In the genomic region with DNA sequence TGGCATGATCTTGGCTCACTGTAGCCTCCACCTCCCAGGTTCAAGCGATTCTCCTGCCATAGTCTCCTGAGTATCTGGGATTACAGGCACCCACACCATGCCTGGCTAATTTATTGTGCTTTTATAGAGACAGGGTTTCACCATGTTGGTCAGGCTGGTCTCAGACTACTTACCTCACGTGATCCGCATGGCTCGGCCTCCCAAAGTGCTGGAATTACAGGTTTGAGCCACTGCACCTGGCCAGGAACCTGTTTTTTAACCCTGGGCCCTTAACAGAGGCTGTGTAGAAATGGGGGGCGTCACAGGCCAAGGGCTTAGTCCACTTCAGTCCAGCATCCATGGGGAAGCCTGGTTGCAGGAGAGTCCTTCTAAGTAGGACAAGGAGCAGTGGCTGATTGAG, we compare ENCODE assay signal across 16 cellular contexts. TPM values are rescaled to one million over a fixed set of nuclear protein-coding genes. Genes with fewer than 3 reads are reported as not detected.
DNase-seq lines count a peak whose midpoint lies in the region; ATAC-seq and TF ChIP-seq lines count a peak whose summit lies in the region.
"Had no signal": no experiment of that assay in that cellular context is flagged by ENCODE, and none has a peak within 500 bp of the region (broad histone marks: within the 10 kb centered on the region; RNA-seq: fewer than 3 reads in every experiment).

No MANE protein-coding gene starts in this region.

- H3K9me3 Mint-ChIP-seq in GM23338: no peaks in the 10 kb centered on the region
- H3K9me3 Mint-ChIP-seq in natural killer cell treated with Interleukin-12 subunit alpha and Interleukin-12 subunit beta and Interleukin-15 and Interleukin-18, amount 100 ng/mL, for 72 hours: no peaks in the 10 kb centered on the region
- H3K9me3 Mint-ChIP-seq: CD4-positive, alpha-beta T cell; HFFc6 had no signal

- TF ChIP-seq CTCF in GM23338 (conservative IDR thresholded peaks at IDR 0.05; ENCODE audit: low read depth in 2 of 2) (no peak), RWPE1 (conservative IDR thresholded peaks at IDR 0.05; ENCODE audit: low read depth) (no peak)

- no peaks in the 10 kb centered on the region for H3K9me2 ChIP-seq in GM23338 (ENCODE audit: insufficient read depth)

- H4K20me1 ChIP-seq in GM23338 (replicated peaks; ENCODE audit: insufficient read depth): peaks cover 16% of the 10 kb centered on the region

- 0 out of 2 replicates have a peak, but pooled peaks cover 3% of the 10 kb centered on the region for H3F3A ChIP-seq in GM23338 (replicated peaks; ENCODE audit: low read depth)

- H3K4me1 Mint-ChIP-seq in GM23338: peaks cover 8% of the 10 kb centered on the region
- H3K4me1 Mint-ChIP-seq in natural killer cell treated with Interleukin-12 subunit alpha and Interleukin-12 subunit beta and Interleukin-15 and Interleukin-18, amount 100 ng/mL, for 72 hours (ENCODE audit: low read depth in 2 of 2): no peaks in the 10 kb centered on the region

- H3K4me1 ChIP-seq in GM23338 (ENCODE audit: insufficient read depth): no peaks in the 10 kb centered on the region
- H3K4me1 ChIP-seq: BE2C had no signal

- peaks cover 47% of the 10 kb centered on the region for H3K36me3 ChIP-seq in GM23338 (ENCODE audit: insufficient read depth)
- H3K36me3 ChIP-seq: BE2C had no signal

- ATAC-seq in GM23338 (no peak), HG02970 (IDR thresholded peaks at IDR 0.05; ENCODE audit: low FRiP score, unreplicated experiment) (no peak)
- no peak for ATAC-seq in natural killer cell treated with Interleukin-12 subunit alpha and Interleukin-12 subunit beta and Interleukin-15 and Interleukin-18, amount 100 ng/mL, for 72 hours
- ATAC-seq: HCT116 had no signal

- peaks cover 19% of the 10 kb centered on the region for H3K79me2 ChIP-seq in GM23338 (replicated peaks; ENCODE audit: insufficient read depth)

- H3K4me3 Mint-ChIP-seq in GM23338: no peak overlapping the region
- H3K4me3 Mint-ChIP-seq in natural killer cell treated with Interleukin-12 subunit alpha and Interleukin-12 subunit beta and Interleukin-15 and Interleukin-18, amount 100 ng/mL, for 72 hours: no peak overlapping the region
- H3K4me3 Mint-ChIP-seq: CD4-positive, alpha-beta T cell; HFFc6 had no signal

- H3K27me3 Mint-ChIP-seq in GM23338 (ENCODE audit: insufficient read depth, low read depth, poor library complexity): peaks cover 7% of the 10 kb centered on the region
- H3K27me3 Mint-ChIP-seq in natural killer cell treated with Interleukin-12 subunit alpha and Interleukin-12 subunit beta and Interleukin-15 and Interleukin-18, amount 100 ng/mL, for 72 hours: peaks cover 10 to 17% of the 10 kb centered on the region in 2 donors

- DNase-seq in GM23338 (ENCODE audit: low spot score): no peak
- no peak for DNase-seq in RWPE1 (ENCODE audit: low spot score)
- DNase-seq in left kidney (ENCODE audit: low read depth, low spot score): peak; percentile 47
- no peak for DNase-seq in NCI-H226
- no peak for DNase-seq in natural killer cell treated with Interleukin-12 subunit alpha and Interleukin-12 subunit beta and Interleukin-15 and Interleukin-18, amount 100 ng/mL, for 72 hours (ENCODE audit: low spot score)
- DNase-seq: BE2C; C1 segment of cervical spinal cord; Caco-2; CD4-positive, alpha-beta T cell; GOT3; H7; HFFc6; IMR-90 had no signal

- CTCF ChIA-PET in RWPE1 (lab: Yijun Ruan, JAX): no interaction called here

- POLR2A ChIA-PET in RWPE1 (lab: Yijun Ruan, JAX; ENCODE audit: low non-redundant PET): no interaction called here

- H3K4me3 ChIP-seq in GM23338: no peak overlapping the region

- peaks cover 82% of the 10 kb centered on the region for H3K36me3 Mint-ChIP-seq in GM23338 (ENCODE audit: low read depth)
- no peaks in the 10 kb centered on the region for H3K36me3 Mint-ChIP-seq in natural killer cell treated with Interleukin-12 subunit alpha and Interleukin-12 subunit beta and Interleukin-15 and Interleukin-18, amount 100 ng/mL, for 72 hours

- no peaks in the 10 kb centered on the region for H3K27me3 ChIP-seq in GM23338 (ENCODE audit: insufficient read depth)
- H3K27me3 ChIP-seq: BE2C had no signal

- no peak overlapping the region for H3K27ac Mint-ChIP-seq in GM23338
- no peak overlapping the region for H3K27ac Mint-ChIP-seq in natural killer cell treated with Interleukin-12 subunit alpha and Interleukin-12 subunit beta and Interleukin-15 and Interleukin-18, amount 100 ng/mL, for 72 hours
- H3K27ac Mint-ChIP-seq: CD4-positive, alpha-beta T cell; HFFc6 had no signal

- no peak overlapping the region for H2AFZ ChIP-seq in GM23338

- H3K4me2 ChIP-seq in GM23338: no peak overlapping the region

- peak overlapping the region; percentile 19; the same call in 1 of the 2 replicates for H3K27ac ChIP-seq in GM23338 (ENCODE audit: low read depth)
- peak overlapping the region; percentile 98 for H3K27ac ChIP-seq in RWPE1

TF ChIP-seq in GM23338, 12 proteins besides CTCF, POLR2A, EP300 and RAD21 (continues in another document):
- no peak for TF ChIP-seq EZH2 (IDR thresholded peaks at IDR 0.05; ENCODE audit: low read depth, unreplicated experiment)
- TF ChIP-seq, protein P1, sequence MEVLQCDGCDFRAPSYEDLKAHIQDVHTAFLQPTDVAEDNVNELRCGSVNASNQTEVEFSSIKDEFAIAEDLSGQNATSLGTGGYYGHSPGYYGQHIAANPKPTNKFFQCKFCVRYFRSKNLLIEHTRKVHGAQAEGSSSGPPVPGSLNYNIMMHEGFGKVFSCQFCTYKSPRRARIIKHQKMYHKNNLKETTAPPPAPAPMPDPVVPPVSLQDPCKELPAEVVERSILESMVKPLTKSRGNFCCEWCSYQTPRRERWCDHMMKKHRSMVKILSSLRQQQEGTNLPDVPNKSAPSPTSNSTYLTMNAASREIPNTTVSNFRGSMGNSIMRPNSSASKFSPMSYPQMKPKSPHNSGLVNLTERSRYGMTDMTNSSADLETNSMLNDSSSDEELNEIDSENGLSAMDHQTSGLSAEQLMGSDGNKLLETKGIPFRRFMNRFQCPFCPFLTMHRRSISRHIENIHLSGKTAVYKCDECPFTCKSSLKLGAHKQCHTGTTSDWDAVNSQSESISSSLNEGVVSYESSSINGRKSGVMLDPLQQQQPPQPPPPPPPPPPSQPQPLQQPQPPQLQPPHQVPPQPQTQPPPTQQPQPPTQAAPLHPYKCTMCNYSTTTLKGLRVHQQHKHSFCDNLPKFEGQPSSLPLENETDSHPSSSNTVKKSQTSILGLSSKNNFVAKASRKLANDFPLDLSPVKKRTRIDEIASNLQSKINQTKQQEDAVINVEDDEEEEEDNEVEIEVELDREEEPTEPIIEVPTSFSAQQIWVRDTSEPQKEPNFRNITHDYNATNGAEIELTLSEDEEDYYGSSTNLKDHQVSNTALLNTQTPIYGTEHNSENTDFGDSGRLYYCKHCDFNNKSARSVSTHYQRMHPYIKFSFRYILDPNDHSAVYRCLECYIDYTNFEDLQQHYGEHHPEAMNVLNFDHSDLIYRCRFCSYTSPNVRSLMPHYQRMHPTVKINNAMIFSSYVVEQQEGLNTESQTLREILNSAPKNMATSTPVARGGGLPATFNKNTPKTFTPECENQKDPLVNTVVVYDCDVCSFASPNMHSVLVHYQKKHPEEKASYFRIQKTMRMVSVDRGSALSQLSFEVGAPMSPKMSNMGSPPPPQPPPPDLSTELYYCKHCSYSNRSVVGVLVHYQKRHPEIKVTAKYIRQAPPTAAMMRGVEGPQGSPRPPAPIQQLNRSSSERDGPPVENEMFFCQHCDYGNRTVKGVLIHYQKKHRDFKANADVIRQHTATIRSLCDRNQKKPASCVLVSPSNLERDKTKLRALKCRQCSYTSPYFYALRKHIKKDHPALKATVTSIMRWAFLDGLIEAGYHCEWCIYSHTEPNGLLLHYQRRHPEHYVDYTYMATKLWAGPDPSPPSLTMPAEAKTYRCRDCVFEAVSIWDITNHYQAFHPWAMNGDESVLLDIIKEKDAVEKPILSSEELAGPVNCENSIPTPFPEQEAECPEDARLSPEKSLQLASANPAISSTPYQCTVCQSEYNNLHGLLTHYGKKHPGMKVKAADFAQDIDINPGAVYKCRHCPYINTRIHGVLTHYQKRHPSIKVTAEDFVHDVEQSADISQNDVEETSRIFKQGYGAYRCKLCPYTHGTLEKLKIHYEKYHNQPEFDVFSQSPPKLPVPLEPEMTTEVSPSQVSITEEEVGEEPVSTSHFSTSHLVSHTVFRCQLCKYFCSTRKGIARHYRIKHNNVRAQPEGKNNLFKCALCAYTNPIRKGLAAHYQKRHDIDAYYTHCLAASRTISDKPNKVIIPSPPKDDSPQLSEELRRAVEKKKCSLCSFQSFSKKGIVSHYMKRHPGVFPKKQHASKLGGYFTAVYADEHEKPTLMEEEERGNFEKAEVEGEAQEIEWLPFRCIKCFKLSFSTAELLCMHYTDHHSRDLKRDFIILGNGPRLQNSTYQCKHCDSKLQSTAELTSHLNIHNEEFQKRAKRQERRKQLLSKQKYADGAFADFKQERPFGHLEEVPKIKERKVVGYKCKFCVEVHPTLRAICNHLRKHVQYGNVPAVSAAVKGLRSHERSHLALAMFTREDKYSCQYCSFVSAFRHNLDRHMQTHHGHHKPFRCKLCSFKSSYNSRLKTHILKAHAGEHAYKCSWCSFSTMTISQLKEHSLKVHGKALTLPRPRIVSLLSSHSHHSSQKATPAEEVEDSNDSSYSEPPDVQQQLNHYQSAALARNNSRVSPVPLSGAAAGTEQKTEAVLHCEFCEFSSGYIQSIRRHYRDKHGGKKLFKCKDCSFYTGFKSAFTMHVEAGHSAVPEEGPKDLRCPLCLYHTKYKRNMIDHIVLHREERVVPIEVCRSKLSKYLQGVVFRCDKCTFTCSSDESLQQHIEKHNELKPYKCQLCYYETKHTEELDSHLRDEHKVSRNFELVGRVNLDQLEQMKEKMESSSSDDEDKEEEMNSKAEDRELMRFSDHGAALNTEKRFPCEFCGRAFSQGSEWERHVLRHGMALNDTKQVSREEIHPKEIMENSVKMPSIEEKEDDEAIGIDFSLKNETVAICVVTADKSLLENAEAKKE (CRISPR knock-in tag; IDR thresholded peaks at IDR 0.05): no peak

RNA-seq across cellular contexts. Expression of a gene that starts 9.3 kb away (rescaled TPM):
- total RNA-seq in GM23338 (2014; rRNA removed; shearing (Covaris generic)): 69.1 and 81.7 TPM in 2 replicates
- polyA plus RNA-seq in GM23338 (2016; fragmentation: Nextera tagmentation; extraction: Ambion mirVana): 40.2 and 41.7 TPM in 2 replicates
- total RNA-seq in natural killer cell treated with Interleukin-12 subunit alpha and Interleukin-12 subunit beta and Interleukin-15 and Interleukin-18, amount 100 ng/mL, for 72 hours: not detected

RNA-seq across cellular contexts. Expression of a gene that starts 25.6 kb away (rescaled TPM):
- not detected in 2 replicates for total RNA-seq in GM23338 (2014; rRNA removed; shearing (Covaris generic))
- 0.42 TPM in 1 of 2 replicates, not detected in the other for polyA plus RNA-seq in GM23338 (2016; fragmentation: Nextera tagmentation; extraction: Ambion mirVana)
- not detected for total RNA-seq in natural killer cell treated with Interleukin-12 subunit alpha and Interleukin-12 subunit beta and Interleukin-15 and Interleukin-18, amount 100 ng/mL, for 72 hours
- total RNA-seq: A172; CD4-positive, alpha-beta T cell; HFFc6; IMR-90 had no signal
- polyA plus RNA-seq: IMR-90 had no signal

RNA-seq across cellular contexts. Expression of a gene that starts 31.9 kb away (rescaled TPM):
- 0.27 and 3.5 TPM in 2 replicates for total RNA-seq in GM23338 (2014; rRNA removed; shearing (Covaris generic))
- polyA plus RNA-seq in GM23338 (2016; fragmentation: Nextera tagmentation; extraction: Ambion mirVana): 0.11 and 0.16 TPM in 2 replicates
- total RNA-seq in natural killer cell treated with Interleukin-12 subunit alpha and Interleukin-12 subunit beta and Interleukin-15 and Interleukin-18, amount 100 ng/mL, for 72 hours: 1 to 10 TPM in 1 of 2 donors, under 1 TPM in 1; 0.88 to 1.9 TPM
- total RNA-seq: A172 had no signal

RNA-seq across cellular contexts. Expression of a gene that starts 39.5 kb away (rescaled TPM):
- total RNA-seq in GM23338 (2014; rRNA removed; shearing (Covaris generic)): 2.3 and 3.9 TPM in 2 replicates
- polyA plus RNA-seq in GM23338 (2016; fragmentation: Nextera tagmentation; extraction: Ambion mirVana): 3.0 and 3.6 TPM in 2 replicates
- 1 to 10 TPM; 1.2 to 2.0 TPM for total RNA-seq in natural killer cell treated with Interleukin-12 subunit alpha and Interleukin-12 subunit beta and Interleukin-15 and Interleukin-18, amount 100 ng/mL, for 72 hours

Comparison
In these comparisons a context has a peak if more than half of its experiments do, and no peak if none do; other contexts are left out.
1. RNA of a gene that starts 9.3 kb away (total RNA-seq): 69.1 to 81.7 TPM in GM23338; not detected in natural killer cell treated with Interleukin-12 subunit alpha and Interleukin-12 subunit beta and Interleukin-15 and Interleukin-18, amount 100 ng/mL, for 72 hours; every median in the first group is over 10 times any median in the second.